ENCODE assay signal across 30 cellular contexts in the genomic region with DNA sequence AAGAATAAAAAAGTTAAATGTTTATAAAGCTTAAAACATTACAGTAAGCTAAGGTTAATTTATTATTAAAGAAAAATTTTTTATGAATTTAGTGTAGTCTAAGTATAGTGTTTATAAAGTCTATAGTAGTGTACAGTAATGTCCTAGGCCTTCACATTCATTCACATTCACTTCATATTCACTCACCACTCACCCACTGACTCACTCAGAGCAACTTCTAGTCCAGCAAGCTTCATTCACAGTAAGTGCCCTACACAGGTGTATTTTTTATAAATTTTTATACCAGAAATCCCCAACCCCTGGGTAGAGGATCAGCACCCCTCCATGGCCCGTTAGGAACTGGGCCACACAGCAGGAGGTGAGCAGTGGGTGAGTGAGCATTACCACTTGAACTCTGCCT. TPM values are rescaled to one million over a fixed set of nuclear protein-coding genes. Genes with fewer than 3 reads are reported as not detected.
"Had no signal": no experiment of that assay in that cellular context is flagged by ENCODE, and none has a peak within 500 bp of the region (broad histone marks: within the 10 kb centered on the region; RNA-seq: fewer than 3 reads in every experiment).

No MANE protein-coding gene starts in this region.

- H3K4me1 ChIP-seq: SJSA1 had no signal

- H3K4me3 Mint-ChIP-seq: activated CD8-positive, alpha-beta T cell treated with anti-CD3 and anti-CD28 coated beads, Interleukin-2, amount 10 ng/mL, durations not matched to agents 7 days and 5 days; activated naive CD8-positive, alpha-beta T cell treated with anti-CD3 and anti-CD28 coated beads, Interleukin-2, amount 10 ng/mL, durations not matched to agents 7 days and 5 days; T-helper 1 cell treated with Interleukin-12 subunit alpha and Interleukin-12 subunit beta and Interleukin-4 antibody, amounts not matched to agents 30 μg/mL and 1 μg/mL, for 36 hours; WTC11 had no signal

- H3K27ac ChIP-seq: adrenal gland, breast epithelium, RWPE1, SJSA1 had no signal

- H3K4me1 Mint-ChIP-seq: activated naive CD8-positive, alpha-beta T cell treated with anti-CD3 and anti-CD28 coated beads, Interleukin-2, amount 10 ng/mL, durations not matched to agents 7 days and 5 days had no signal

- H3K9me3 ChIP-seq: adrenal gland, SJSA1 had no signal

- H3K27ac Mint-ChIP-seq: activated CD8-positive, alpha-beta T cell treated with anti-CD3 and anti-CD28 coated beads, Interleukin-2, amount 10 ng/mL, durations not matched to agents 7 days and 5 days; activated naive CD8-positive, alpha-beta T cell treated with anti-CD3 and anti-CD28 coated beads, Interleukin-2, amount 10 ng/mL, durations not matched to agents 7 days and 5 days; T-helper 1 cell treated with Interleukin-12 subunit alpha and Interleukin-12 subunit beta and Interleukin-4 antibody, amounts not matched to agents 30 μg/mL and 1 μg/mL, for 36 hours; WTC11 had no signal

- H3K36me3 ChIP-seq: adrenal gland, breast epithelium, SJSA1 had no signal

- H3K27me3 ChIP-seq: adrenal gland, breast epithelium, SJSA1 had no signal

- H3K4me3 ChIP-seq: adrenal gland, breast epithelium, SJSA1 had no signal

- H3K9me3 Mint-ChIP-seq: activated naive CD8-positive, alpha-beta T cell treated with anti-CD3 and anti-CD28 coated beads, Interleukin-2, amount 10 ng/mL, durations not matched to agents 7 days and 5 days; T-helper 1 cell treated with Interleukin-12 subunit alpha and Interleukin-12 subunit beta and Interleukin-4 antibody, amounts not matched to agents 30 μg/mL and 1 μg/mL, for 36 hours had no signal

- H3K36me3 Mint-ChIP-seq: activated naive CD8-positive, alpha-beta T cell treated with anti-CD3 and anti-CD28 coated beads, Interleukin-2, amount 10 ng/mL, durations not matched to agents 7 days and 5 days had no signal

- DNase-seq: activated CD4-positive, alpha-beta T cell treated with anti-CD3 and anti-CD28 coated beads for 48 hours; activated CD4-positive, alpha-beta T cell treated with anti-CD3 and anti-CD28 coated beads, Interleukin-2, amount 50 U/mL, for 4 hours; activated CD4-positive, CD25-positive, alpha-beta regulatory T cell treated with anti-CD3 and anti-CD28 coated beads, Interleukin-2, amount 50 U/mL, for 72 hours; activated CD8-positive, alpha-beta memory T cell treated with anti-CD3 and anti-CD28 coated beads, Interleukin-2, amount 50 U/mL, for 48 hours; activated CD8-positive, alpha-beta T cell treated with anti-CD3 and anti-CD28 coated beads, Interleukin-2, amount 10 ng/mL, durations not matched to agents 7 days and 5 days; activated naive CD4-positive, alpha-beta T cell treated with anti-CD3 and anti-CD28 coated beads, Interleukin-2, amount 50 U/mL, for 16 hours; activated naive CD8-positive, alpha-beta T cell treated with anti-CD3 and anti-CD28 coated beads, Interleukin-2, amount 10 ng/mL, durations not matched to agents 7 days and 5 days; activated T-cell treated with anti-CD3 and anti-CD28 coated beads, Interleukin-2, amount 50 U/mL, for 1 hour; adrenal gland; aorta; central memory CD4-positive, alpha-beta T cell; Karpas-422; NCI-H1092; NCI-H1417; NCI-H1930; NCI-H2171 treated with DMSO at 0.1 percent for 48 hours; NCI-H226; NCI-H526; NCI-H82; SHP77; SW 1271 had no signal

- ATAC-seq: activated CD8-positive, alpha-beta T cell treated with anti-CD3 and anti-CD28 coated beads, Interleukin-2, amount 10 ng/mL, durations not matched to agents 7 days and 5 days; Panc1; SK-N-SH treated with all-trans-retinoic acid at 6 μM for 48 hours; WTC11 had no signal

RNA-seq across cellular contexts. Expression of gene ADGRF1, which starts 24.3 kb away (rescaled TPM):
- total RNA-seq: activated CD8-positive, alpha-beta T cell treated with anti-CD3 and anti-CD28 coated beads, Interleukin-2, amount 10 ng/mL, durations not matched to agents 7 days and 5 days; activated naive CD8-positive, alpha-beta T cell treated with anti-CD3 and anti-CD28 coated beads, Interleukin-2, amount 10 ng/mL, durations not matched to agents 7 days and 5 days; aorta; NCI-H460; OCI-LY7; SJSA1 had no signal
- polyA plus RNA-seq: aorta had no signal
